Comparison of ENCODE assay signal across 8 cellular contexts in genomic region chr5:119275873-119276214, GRCh38.
DNase-seq lines count a peak whose midpoint lies in the region; ATAC-seq lines count a peak whose summit lies in the region.

No MANE protein-coding gene starts in this region.

- peaks cover 4% of the 10 kb centered on the region for H3K79me2 ChIP-seq in mesendoderm (ENCODE audit: control insufficient read depth, insufficient read depth, low read length)

- H3K4me2 ChIP-seq in mesendoderm (ENCODE audit: low read length), result no peak overlapping the region

- H3K27me3 ChIP-seq in mesendoderm (ENCODE audit: insufficient read depth, low read length, poor library complexity), result no peaks in the 10 kb centered on the region

- no peak overlapping the region for H3K9ac ChIP-seq in mesendoderm (ENCODE audit: low read length)

- intact Hi-C loops in activated CD4-positive, alpha-beta memory T cell treated with anti-CD3 and anti-CD28 coated beads for 36 hours (cut with micrococcal nuclease), result loop anchor here (1.0 to 2.0 kb wide), 4 partner anchors 13 to 245 kb away; no protein-coding TSS in a partner anchor

- H3K36me3 ChIP-seq in mesendoderm (ENCODE audit: control insufficient read depth, insufficient read depth, low read length), result no peaks in the 10 kb centered on the region

- H3K36me3 Mint-ChIP-seq in activated CD4-positive, alpha-beta memory T cell treated with anti-CD3 and anti-CD28 coated beads for 36 hours, result peaks cover 23% of the 10 kb centered on the region
- H3K36me3 Mint-ChIP-seq in stimulated activated naive B cell treated with anti-CD40 and anti-IgM and Interleukin-4, amounts not matched to agents 10 μg/mL and 1 μg/mL and 100 μg/mL, for 72 hours, result peaks cover 7 to 19% of the 10 kb centered on the region in 2 donors

- no CpG with 5 or more reads among the region's 4 CpGs for WGBS in mesendoderm (ENCODE audit: extremely low coverage, insufficient coverage, low lambda C conversion rate)

- H3K23ac ChIP-seq in mesendoderm (ENCODE audit: low read length), result no peak overlapping the region

- POLR2A ChIA-PET in activated CD4-positive, alpha-beta memory T cell treated with anti-CD3 and anti-CD28 coated beads for 36 hours (lab: Charles Lee), result interaction anchor here (1.0 to 4.6 kb wide), 8 partner anchors 13 to 123 kb away, joined by 3 to 37 read pairs (median 6); partner anchors contain the start of gene TNFAIP8

- peak; percentile 36 for DNase-seq in stimulated activated CD4-positive, alpha-beta T cell treated with anti-CD3 and anti-CD28 coated beads, Interleukin-12 subunit alpha, Interleukin-12 subunit beta, amount 100 ng/mL, for 4 hours
- DNase-seq in stimulated activated CD4-positive, alpha-beta T cell treated with anti-CD3 and anti-CD28 coated beads, Interleukin-2, amount 100 ng/mL, for 48 hours, result no peak
- DNase-seq in activated CD4-positive, alpha-beta memory T cell treated with anti-CD3 and anti-CD28 coated beads for 36 hours, result peak; percentile 66
- DNase-seq in stimulated activated naive B cell treated with anti-CD40 and anti-IgM and Interleukin-4, amounts not matched to agents 10 μg/mL and 1 μg/mL and 100 μg/mL, for 72 hours, result peak; percentile 70
- no peak for DNase-seq in GM19240 (ENCODE audit: insufficient read length, low spot score)
- DNase-seq in 8988T, result no peak
- no peak for DNase-seq in mesendoderm

- H3K4me1 Mint-ChIP-seq in activated CD4-positive, alpha-beta memory T cell treated with anti-CD3 and anti-CD28 coated beads for 36 hours (ENCODE audit: low read depth), result peaks cover 98% of the 10 kb centered on the region
- H3K4me1 Mint-ChIP-seq in stimulated activated naive B cell treated with anti-CD40 and anti-IgM and Interleukin-4, amounts not matched to agents 10 μg/mL and 1 μg/mL and 100 μg/mL, for 72 hours, result peaks cover 68 to 98% of the 10 kb centered on the region in 2 donors

- no peaks in the 10 kb centered on the region for H3K9me3 Mint-ChIP-seq in activated CD4-positive, alpha-beta memory T cell treated with anti-CD3 and anti-CD28 coated beads for 36 hours
- H3K9me3 Mint-ChIP-seq in stimulated activated naive B cell treated with anti-CD40 and anti-IgM and Interleukin-4, amounts not matched to agents 10 μg/mL and 1 μg/mL and 100 μg/mL, for 72 hours, result no peaks in the 10 kb centered on the region

- no peak overlapping the region for H2AK5ac ChIP-seq in mesendoderm (ENCODE audit: low read length)

- no peak overlapping the region for H3K4ac ChIP-seq in mesendoderm (ENCODE audit: low read depth, low read length)

- no peak overlapping the region for H3K4me3 ChIP-seq in mesendoderm (ENCODE audit: low read length)

- H4K5ac ChIP-seq in mesendoderm (ENCODE audit: low read length), result no peak overlapping the region

- no peak overlapping the region for H3K18ac ChIP-seq in mesendoderm (ENCODE audit: low read length)

- peaks cover 26% of the 10 kb centered on the region for H3K4me1 ChIP-seq in mesendoderm (ENCODE audit: control insufficient read depth, low read depth, low read length)

- no peak overlapping the region for H4K8ac ChIP-seq in mesendoderm (ENCODE audit: low read depth, low read length)

- peak overlapping the region; percentile 64 for H3K4me3 Mint-ChIP-seq in activated CD4-positive, alpha-beta memory T cell treated with anti-CD3 and anti-CD28 coated beads for 36 hours
- peak overlapping the region; percentile 60 to 77 for H3K4me3 Mint-ChIP-seq in stimulated activated naive B cell treated with anti-CD40 and anti-IgM and Interleukin-4, amounts not matched to agents 10 μg/mL and 1 μg/mL and 100 μg/mL, for 72 hours

- H2BK5ac ChIP-seq in mesendoderm (ENCODE audit: low read length), result no peak overlapping the region

- H3K27me3 Mint-ChIP-seq in activated CD4-positive, alpha-beta memory T cell treated with anti-CD3 and anti-CD28 coated beads for 36 hours, result peaks cover 1% of the 10 kb centered on the region
- no peaks in the 10 kb centered on the region for H3K27me3 Mint-ChIP-seq in stimulated activated naive B cell treated with anti-CD40 and anti-IgM and Interleukin-4, amounts not matched to agents 10 μg/mL and 1 μg/mL and 100 μg/mL, for 72 hours

- peak; percentile 71 for ATAC-seq in HG03196 (IDR thresholded peaks at IDR 0.05; ENCODE audit: unreplicated experiment)
- ATAC-seq in stimulated activated naive B cell treated with anti-CD40 and anti-IgM and Interleukin-4, amounts not matched to agents 10 μg/mL and 1 μg/mL and 100 μg/mL, for 72 hours (replicated peaks), result peak; percentile 90 to 92

- H3K79me1 ChIP-seq in mesendoderm (ENCODE audit: low read length), result peaks cover 19% of the 10 kb centered on the region

- CTCF ChIA-PET in activated CD4-positive, alpha-beta memory T cell treated with anti-CD3 and anti-CD28 coated beads for 36 hours (lab: Charles Lee), result interaction anchor here (0.7 to 1.9 kb wide), 5 partner anchors 14 to 135 kb away, joined by 3 to 7 read pairs (median 3); no protein-coding TSS in a partner anchor

- no peak overlapping the region for H2BK120ac ChIP-seq in mesendoderm (ENCODE audit: low read depth, low read length)

- no peak overlapping the region for H2BK15ac ChIP-seq in mesendoderm (replicated peaks; ENCODE audit: low read depth)

- no peak overlapping the region for H3K56ac ChIP-seq in mesendoderm (ENCODE audit: low read length)

- no peak overlapping the region for H3K27ac ChIP-seq in mesendoderm (ENCODE audit: low read depth, low read length)

- H3K27ac Mint-ChIP-seq in activated CD4-positive, alpha-beta memory T cell treated with anti-CD3 and anti-CD28 coated beads for 36 hours, result peak overlapping the region; percentile 99
- H3K27ac Mint-ChIP-seq in stimulated activated naive B cell treated with anti-CD40 and anti-IgM and Interleukin-4, amounts not matched to agents 10 μg/mL and 1 μg/mL and 100 μg/mL, for 72 hours, result peak overlapping the region; percentile 97

Comparison
In these comparisons a context has a peak if more than half of its experiments do, and no peak if none do; other contexts are left out.
1. DNase-seq: peak in stimulated activated CD4-positive, alpha-beta T cell treated with anti-CD3 and anti-CD28 coated beads, Interleukin-12 subunit alpha, Interleukin-12 subunit beta, amount 100 ng/mL, for 4 hours (single experiment), activated CD4-positive, alpha-beta memory T cell treated with anti-CD3 and anti-CD28 coated beads for 36 hours (single experiment) and stimulated activated naive B cell treated with anti-CD40 and anti-IgM and Interleukin-4, amounts not matched to agents 10 μg/mL and 1 μg/mL and 100 μg/mL, for 72 hours (single experiment); none in stimulated activated CD4-positive, alpha-beta T cell treated with anti-CD3 and anti-CD28 coated beads, Interleukin-2, amount 100 ng/mL, for 48 hours (0 of 2), GM19240 (single experiment), 8988T (single experiment) and mesendoderm (single experiment).